8 cellular contexts compared by ENCODE assay signal in the genomic region with DNA sequence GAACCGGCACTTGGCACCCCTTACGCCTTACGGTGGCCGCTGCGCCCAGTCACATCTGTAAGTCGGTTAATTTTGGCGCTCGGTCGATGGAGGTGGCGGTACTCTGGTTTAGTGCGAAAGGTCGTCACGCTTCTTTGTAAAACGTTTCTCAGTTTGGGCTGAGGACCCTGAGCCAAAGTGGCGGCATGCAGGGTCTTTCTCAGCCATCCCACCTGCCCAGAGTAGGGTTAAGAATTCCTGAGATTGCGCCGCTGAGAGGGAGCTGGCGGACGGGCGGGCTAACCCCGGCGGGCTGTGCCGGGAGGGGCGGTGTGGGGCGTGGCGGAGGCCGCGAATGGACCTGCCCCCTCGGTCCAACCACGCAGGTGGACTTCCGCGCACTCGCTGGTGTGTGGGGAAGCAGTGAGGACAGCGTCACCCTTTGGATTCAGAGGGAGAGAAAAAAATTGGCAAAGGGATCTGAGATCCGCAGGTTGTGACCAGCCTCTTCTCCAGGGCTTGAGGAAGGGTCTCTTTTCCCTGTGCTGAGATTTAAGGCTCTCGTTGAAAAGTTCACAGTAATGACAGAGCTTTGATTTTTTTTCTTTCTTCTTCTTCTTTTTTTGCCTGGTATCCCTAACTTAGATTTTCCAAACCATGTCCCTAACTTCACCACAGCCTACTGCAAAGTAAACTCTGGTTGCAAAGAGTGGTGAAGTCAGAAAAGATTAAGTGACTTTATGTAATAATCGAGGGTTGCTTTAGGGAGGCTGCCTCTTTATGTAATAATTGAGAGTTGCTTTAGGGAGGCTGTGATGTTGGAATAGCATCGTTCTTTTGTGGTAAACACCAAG. TPM values are rescaled to one million over a fixed set of nuclear protein-coding genes. Genes with fewer than 3 reads are reported as not detected.
A peak's percentile ranks its signal among the peaks of the same experiment; 100 is the strongest.
DNase-seq lines count a peak whose midpoint lies in the region; ATAC-seq, FAIRE-seq and TF ChIP-seq lines count a peak whose summit lies in the region.

No MANE protein-coding gene starts in this region.

- TF ChIP-seq POLR2A in A549 (IDR thresholded peaks at IDR 0.05; ENCODE audit: low read length): peak; percentile 61

- no peaks in the 10 kb centered on the region for H3K36me3 ChIP-seq in skeletal muscle satellite cell (ENCODE audit: insufficient read depth, low read length)

- DNase-seq in A549 (ENCODE audit: low read depth in 1 of 2, low spot score in 1 of 2) (peak; percentile 80 to 95), GM18507 (ENCODE audit: extremely low spot score, insufficient read length, low read depth) (peak; percentile 49), NCI-H146 treated with DMSO at 0.1 percent for 48 hours (lab: John Stamatoyannopoulos, UW; ENCODE audit: unreplicated experiment) (peak; percentile 89), T-helper 2 cell (peak; percentile 55 to 82 (median 73)), T47D (ENCODE audit: low read depth in 1 of 2, low spot score in 1 of 2) (peak; percentile 77 to 97)

- CTCF ChIA-PET in A549 (lab: Yijun Ruan, JAX): interaction anchor here (1.5 to 2.2 kb wide), 3 partner anchors 12 to 326 kb away, joined by 3 to 13 read pairs (median 3); no protein-coding TSS in a partner anchor

- H3K27ac ChIP-seq in A549: peak overlapping the region; percentile 92 to 93

- no peak for TF ChIP-seq EP300 in A549 (IDR thresholded peaks at IDR 0.05)

- TF ChIP-seq RAD21 in A549 (conservative IDR thresholded peaks at IDR 0.05 in 1 of 2, IDR thresholded peaks at IDR 0.05 in 1 of 2): peak; percentile 38 to 44; a peak in 3 of 5 replicates

- POLR2A ChIA-PET in A549 (lab: Yijun Ruan, JAX): interaction anchor here (0.7 to 2.9 kb wide), 8 partner anchors 10 to 1792 kb away, joined by 3 to 26 read pairs (median 6); a partner anchor contains a TSS

- 1% methylated on average over 6 of the region's 38 CpGs for WGBS in A549 (ENCODE audit: missing lambda C conversion rate)

- H3K9ac ChIP-seq in skeletal muscle satellite cell (ENCODE audit: low read depth, low read length): peak overlapping the region; percentile 85

- in situ Hi-C loops in T47D (cut with HindIII; ENCODE audit: low pct_unique_long_range_greater_than_20kb, low sequenced_read_pairs): no loop called here

- H3K27me3 ChIP-seq in skeletal muscle satellite cell (ENCODE audit: control insufficient read depth, insufficient read depth, low read length): no peaks in the 10 kb centered on the region

- 0 out of 3 replicates have a peak, but pooled peaks have one; percentile 30 for TF ChIP-seq CTCF in A549 (IDR thresholded peaks at IDR 0.05)

- ATAC-seq in A549 (peak; percentile 91 to 95), HG02943 (IDR thresholded peaks at IDR 0.05; ENCODE audit: low read depth, unreplicated experiment) (peak; percentile 64)

- peak overlapping the region; percentile 73 for H3K4me2 ChIP-seq in A549
- peak overlapping the region; percentile 96 for H3K4me2 ChIP-seq in skeletal muscle satellite cell (ENCODE audit: low read length)

- H3K9me3 ChIP-seq in A549 (no peaks in the 10 kb centered on the region), iPS-18c (ENCODE audit: control insufficient read depth, insufficient read depth, low read length) (no peaks in the 10 kb centered on the region), skeletal muscle satellite cell (replicated peaks; ENCODE audit: low read length) (no peaks in the 10 kb centered on the region)

- H3K4me1 ChIP-seq in A549: peaks cover 17% of the 10 kb centered on the region; the same call in 2 of the 3 replicates
- peaks cover 19% of the 10 kb centered on the region for H3K4me1 ChIP-seq in skeletal muscle satellite cell (ENCODE audit: control insufficient read depth, insufficient read depth, low read length)

- H3K4me3 ChIP-seq in A549 (peak overlapping the region; percentile 96), iPS-18c (ENCODE audit: insufficient read depth, low read depth, low read length) (peak overlapping the region; percentile 75), skeletal muscle satellite cell (ENCODE audit: low read length) (peak overlapping the region; percentile 93)

- FAIRE-seq in A549 (lab: Jason Lieb, UNC) (no peak), GM18507 (lab: Jason Lieb, UNC) (no peak)

TF ChIP-seq in A549, 52 proteins besides CTCF, POLR2A, EP300 and RAD21:
- TF ChIP-seq PHF8 (IDR thresholded peaks at IDR 0.05; ENCODE audit: borderline replicate concordance, low read depth): peak; percentile 81; the same call in 1 of the 2 replicates
- TF ChIP-seq JUN (IDR thresholded peaks at IDR 0.05): peak; percentile 57 to 85
- TF ChIP-seq ZFP36 (IDR thresholded peaks at IDR 0.05; ENCODE audit: borderline replicate concordance, partially characterized antibody): no peak
- TF ChIP-seq, protein P1, sequence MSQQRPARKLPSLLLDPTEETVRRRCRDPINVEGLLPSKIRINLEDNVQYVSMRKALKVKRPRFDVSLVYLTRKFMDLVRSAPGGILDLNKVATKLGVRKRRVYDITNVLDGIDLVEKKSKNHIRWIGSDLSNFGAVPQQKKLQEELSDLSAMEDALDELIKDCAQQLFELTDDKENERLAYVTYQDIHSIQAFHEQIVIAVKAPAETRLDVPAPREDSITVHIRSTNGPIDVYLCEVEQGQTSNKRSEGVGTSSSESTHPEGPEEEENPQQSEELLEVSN (IDR thresholded peaks at IDR 0.05; ENCODE audit: borderline replicate concordance, low read depth): peak; percentile 35; the same call in 1 of the 2 replicates
- TF ChIP-seq KDM1A (IDR thresholded peaks at IDR 0.05; ENCODE audit: low read depth): no peak
- TF ChIP-seq CBX8 (IDR thresholded peaks at IDR 0.05): no peak
- TF ChIP-seq, protein P2, sequence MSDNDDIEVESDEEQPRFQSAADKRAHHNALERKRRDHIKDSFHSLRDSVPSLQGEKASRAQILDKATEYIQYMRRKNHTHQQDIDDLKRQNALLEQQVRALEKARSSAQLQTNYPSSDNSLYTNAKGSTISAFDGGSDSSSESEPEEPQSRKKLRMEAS (IDR thresholded peaks at IDR 0.05): peak; percentile 33
- TF ChIP-seq, protein P3, sequence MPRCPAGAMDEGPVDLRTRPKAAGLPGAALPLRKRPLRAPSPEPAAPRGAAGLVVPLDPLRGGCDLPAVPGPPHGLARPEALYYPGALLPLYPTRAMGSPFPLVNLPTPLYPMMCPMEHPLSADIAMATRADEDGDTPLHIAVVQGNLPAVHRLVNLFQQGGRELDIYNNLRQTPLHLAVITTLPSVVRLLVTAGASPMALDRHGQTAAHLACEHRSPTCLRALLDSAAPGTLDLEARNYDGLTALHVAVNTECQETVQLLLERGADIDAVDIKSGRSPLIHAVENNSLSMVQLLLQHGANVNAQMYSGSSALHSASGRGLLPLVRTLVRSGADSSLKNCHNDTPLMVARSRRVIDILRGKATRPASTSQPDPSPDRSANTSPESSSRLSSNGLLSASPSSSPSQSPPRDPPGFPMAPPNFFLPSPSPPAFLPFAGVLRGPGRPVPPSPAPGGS (IDR thresholded peaks at IDR 0.05): 0 out of 3 replicates have a peak, but pooled peaks have one; percentile 57
- TF ChIP-seq MYC (IDR thresholded peaks at IDR 0.05; ENCODE audit: borderline replicate concordance, low read length): peak; percentile 65; the same call in 1 of the 2 replicates
- TF ChIP-seq, protein P4, sequence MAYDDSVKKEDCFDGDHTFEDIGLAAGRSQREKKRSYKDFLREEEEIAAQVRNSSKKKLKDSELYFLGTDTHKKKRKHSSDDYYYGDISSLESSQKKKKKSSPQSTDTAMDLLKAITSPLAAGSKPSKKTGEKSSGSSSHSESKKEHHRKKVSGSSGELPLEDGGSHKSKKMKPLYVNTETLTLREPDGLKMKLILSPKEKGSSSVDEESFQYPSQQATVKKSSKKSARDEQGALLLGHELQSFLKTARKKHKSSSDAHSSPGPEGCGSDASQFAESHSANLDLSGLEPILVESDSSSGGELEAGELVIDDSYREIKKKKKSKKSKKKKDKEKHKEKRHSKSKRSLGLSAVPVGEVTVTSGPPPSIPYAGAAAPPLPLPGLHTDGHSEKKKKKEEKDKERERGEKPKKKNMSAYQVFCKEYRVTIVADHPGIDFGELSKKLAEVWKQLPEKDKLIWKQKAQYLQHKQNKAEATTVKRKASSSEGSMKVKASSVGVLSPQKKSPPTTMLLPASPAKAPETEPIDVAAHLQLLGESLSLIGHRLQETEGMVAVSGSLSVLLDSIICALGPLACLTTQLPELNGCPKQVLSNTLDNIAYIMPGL (CRISPR knock-in tag; IDR thresholded peaks at IDR 0.05; ENCODE audit: borderline replicate concordance): no peak

RNA-seq across cellular contexts. Expression of a gene that starts 0.6 kb away (rescaled TPM):
- polyA plus RNA-seq in A549 (2011; rRNA removed): 10.6 and 10.8 TPM in 2 replicates
- 5.8 and 7.3 TPM in 2 replicates for polyA plus RNA-seq in A549 (2012; cell fraction: cytosol; rRNA removed)
- polyA plus RNA-seq in A549 (2012; cell fraction: nucleus; rRNA removed): 5.4 and 5.7 TPM in 2 replicates
- 6.6 to 8.2 TPM (median 7.3 TPM) in 3 replicates for polyA plus RNA-seq in A549 (2017; fragmentation: RNase III; extraction: RNeasy Plus Mini Kit Qiagen cat#74134 plus additional on column Dnase treatment)
- 6.1 and 14.1 TPM in 2 replicates for polyA minus RNA-seq in A549 (2011; rRNA and poly(A)+ RNA removed)
- 11.4 and 12.5 TPM in 2 replicates for total RNA-seq in skeletal muscle satellite cell (2012; rRNA removed)

Comparison
In these comparisons a context has a peak if more than half of its experiments do, and no peak if none do; other contexts are left out.
1. Peak in every context shown above with its lines: DNase-seq, ATAC-seq, H3K4me3 ChIP-seq and H3K27ac ChIP-seq.